13 cellular contexts compared by ENCODE assay signal in genomic region chr18:76430636-76431035, GRCh38.
"Had no signal": no experiment of that assay in that cellular context is flagged by ENCODE, and none has a peak within 500 bp of the region (broad histone marks: within the 10 kb centered on the region; RNA-seq: fewer than 3 reads in every experiment).

No MANE protein-coding gene starts in this region.

- H3K36me3 ChIP-seq: gastrocnemius medialis, transverse colon had no signal

- H3K9me3 ChIP-seq: gastrocnemius medialis, mucosa of descending colon, transverse colon had no signal

- FAIRE-seq: colon, keratinocyte had no signal

- H3K27me3 ChIP-seq: gastrocnemius medialis, transverse colon had no signal

- DNase-seq: activated CD4-positive, alpha-beta T cell treated with anti-CD3 and anti-CD28 coated beads, Interleukin-2, amount 50 U/mL, for 1 hour; activated naive CD4-positive, alpha-beta T cell; activated naive CD8-positive, alpha-beta T cell treated with anti-CD3 and anti-CD28 coated beads, Interleukin-2, amount 10 ng/mL, durations not matched to agents 7 days and 5 days; mucosa of descending colon; naive thymus-derived CD4-positive, alpha-beta T cell; stimulated activated CD4-positive, alpha-beta T cell treated with anti-CD3 and anti-CD28 coated beads, Interleukin-15, amount 100 ng/mL, for 24 hours; stimulated activated CD4-positive, alpha-beta T cell treated with anti-CD3 and anti-CD28 coated beads, Interleukin-4, amount 100 ng/mL, for 24 hours; stimulated activated naive CD4-positive, alpha-beta T cell; transverse colon had no signal

- H3K27ac ChIP-seq: transverse colon had no signal

- H3K4me3 ChIP-seq: gastrocnemius medialis, mucosa of descending colon, transverse colon had no signal

- ATAC-seq: gastrocnemius medialis; left lobe of liver; mucosa of descending colon; naive thymus-derived CD4-positive, alpha-beta T cell had no signal
